Comparison of ENCODE assay signal across 1 cellular context in the genomic region with DNA sequence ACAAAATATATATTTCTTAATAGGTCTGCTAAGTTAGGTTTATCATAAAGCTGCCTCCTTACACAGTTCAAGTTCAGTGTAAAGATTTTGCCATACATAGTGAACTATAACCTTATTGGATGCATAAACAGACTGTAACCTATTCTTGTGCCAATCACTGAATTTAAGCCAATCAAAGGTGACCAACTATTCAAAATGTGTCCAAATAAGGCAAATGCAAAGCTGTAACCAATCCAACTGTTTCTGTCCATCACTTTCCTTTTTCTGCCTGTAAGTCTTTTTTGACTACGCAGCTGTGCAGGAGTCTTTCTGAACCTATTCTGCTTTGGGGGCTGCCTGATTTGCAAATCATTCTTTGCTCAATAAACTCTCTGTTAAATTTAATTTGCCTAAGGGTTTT.
TF ChIP-seq lines count a peak whose summit lies in the region.

No MANE protein-coding gene starts in this region.

TF ChIP-seq in A549, 52 proteins besides CTCF, POLR2A, EP300 and RAD21 (continued from another document):
- TF ChIP-seq, protein P1, sequence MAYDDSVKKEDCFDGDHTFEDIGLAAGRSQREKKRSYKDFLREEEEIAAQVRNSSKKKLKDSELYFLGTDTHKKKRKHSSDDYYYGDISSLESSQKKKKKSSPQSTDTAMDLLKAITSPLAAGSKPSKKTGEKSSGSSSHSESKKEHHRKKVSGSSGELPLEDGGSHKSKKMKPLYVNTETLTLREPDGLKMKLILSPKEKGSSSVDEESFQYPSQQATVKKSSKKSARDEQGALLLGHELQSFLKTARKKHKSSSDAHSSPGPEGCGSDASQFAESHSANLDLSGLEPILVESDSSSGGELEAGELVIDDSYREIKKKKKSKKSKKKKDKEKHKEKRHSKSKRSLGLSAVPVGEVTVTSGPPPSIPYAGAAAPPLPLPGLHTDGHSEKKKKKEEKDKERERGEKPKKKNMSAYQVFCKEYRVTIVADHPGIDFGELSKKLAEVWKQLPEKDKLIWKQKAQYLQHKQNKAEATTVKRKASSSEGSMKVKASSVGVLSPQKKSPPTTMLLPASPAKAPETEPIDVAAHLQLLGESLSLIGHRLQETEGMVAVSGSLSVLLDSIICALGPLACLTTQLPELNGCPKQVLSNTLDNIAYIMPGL (CRISPR knock-in tag; IDR thresholded peaks at IDR 0.05; ENCODE audit: borderline replicate concordance): no peak
- TF ChIP-seq TFCP2L1 (CRISPR knock-in tag; IDR thresholded peaks at IDR 0.05) (no peak), PHF8 (IDR thresholded peaks at IDR 0.05; ENCODE audit: borderline replicate concordance, low read depth) (no peak), FOXS1 (CRISPR knock-in tag; IDR thresholded peaks at IDR 0.05) (no peak), RNF2 (IDR thresholded peaks at IDR 0.05; ENCODE audit: borderline replicate concordance, low read depth) (no peak), FOSL2 (IDR thresholded peaks at IDR 0.05) (no peak), FOSL2 (CRISPR knock-in tag; IDR thresholded peaks at IDR 0.05) (no peak), HOXB5 (CRISPR knock-in tag; IDR thresholded peaks at IDR 0.05) (no peak), ZSCAN20 (CRISPR knock-in tag; IDR thresholded peaks at IDR 0.05) (no peak), ESRRA (IDR thresholded peaks at IDR 0.05; ENCODE audit: borderline replicate concordance, low read length) (no peak), MYC (IDR thresholded peaks at IDR 0.05; ENCODE audit: borderline replicate concordance, low read length) (no peak)
- TF ChIP-seq, protein P2, sequence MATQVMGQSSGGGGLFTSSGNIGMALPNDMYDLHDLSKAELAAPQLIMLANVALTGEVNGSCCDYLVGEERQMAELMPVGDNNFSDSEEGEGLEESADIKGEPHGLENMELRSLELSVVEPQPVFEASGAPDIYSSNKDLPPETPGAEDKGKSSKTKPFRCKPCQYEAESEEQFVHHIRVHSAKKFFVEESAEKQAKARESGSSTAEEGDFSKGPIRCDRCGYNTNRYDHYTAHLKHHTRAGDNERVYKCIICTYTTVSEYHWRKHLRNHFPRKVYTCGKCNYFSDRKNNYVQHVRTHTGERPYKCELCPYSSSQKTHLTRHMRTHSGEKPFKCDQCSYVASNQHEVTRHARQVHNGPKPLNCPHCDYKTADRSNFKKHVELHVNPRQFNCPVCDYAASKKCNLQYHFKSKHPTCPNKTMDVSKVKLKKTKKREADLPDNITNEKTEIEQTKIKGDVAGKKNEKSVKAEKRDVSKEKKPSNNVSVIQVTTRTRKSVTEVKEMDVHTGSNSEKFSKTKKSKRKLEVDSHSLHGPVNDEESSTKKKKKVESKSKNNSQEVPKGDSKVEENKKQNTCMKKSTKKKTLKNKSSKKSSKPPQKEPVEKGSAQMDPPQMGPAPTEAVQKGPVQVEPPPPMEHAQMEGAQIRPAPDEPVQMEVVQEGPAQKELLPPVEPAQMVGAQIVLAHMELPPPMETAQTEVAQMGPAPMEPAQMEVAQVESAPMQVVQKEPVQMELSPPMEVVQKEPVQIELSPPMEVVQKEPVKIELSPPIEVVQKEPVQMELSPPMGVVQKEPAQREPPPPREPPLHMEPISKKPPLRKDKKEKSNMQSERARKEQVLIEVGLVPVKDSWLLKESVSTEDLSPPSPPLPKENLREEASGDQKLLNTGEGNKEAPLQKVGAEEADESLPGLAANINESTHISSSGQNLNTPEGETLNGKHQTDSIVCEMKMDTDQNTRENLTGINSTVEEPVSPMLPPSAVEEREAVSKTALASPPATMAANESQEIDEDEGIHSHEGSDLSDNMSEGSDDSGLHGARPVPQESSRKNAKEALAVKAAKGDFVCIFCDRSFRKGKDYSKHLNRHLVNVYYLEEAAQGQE (IDR thresholded peaks at IDR 0.05): no peak
